26 cellular contexts compared by ENCODE assay signal in the genomic region with DNA sequence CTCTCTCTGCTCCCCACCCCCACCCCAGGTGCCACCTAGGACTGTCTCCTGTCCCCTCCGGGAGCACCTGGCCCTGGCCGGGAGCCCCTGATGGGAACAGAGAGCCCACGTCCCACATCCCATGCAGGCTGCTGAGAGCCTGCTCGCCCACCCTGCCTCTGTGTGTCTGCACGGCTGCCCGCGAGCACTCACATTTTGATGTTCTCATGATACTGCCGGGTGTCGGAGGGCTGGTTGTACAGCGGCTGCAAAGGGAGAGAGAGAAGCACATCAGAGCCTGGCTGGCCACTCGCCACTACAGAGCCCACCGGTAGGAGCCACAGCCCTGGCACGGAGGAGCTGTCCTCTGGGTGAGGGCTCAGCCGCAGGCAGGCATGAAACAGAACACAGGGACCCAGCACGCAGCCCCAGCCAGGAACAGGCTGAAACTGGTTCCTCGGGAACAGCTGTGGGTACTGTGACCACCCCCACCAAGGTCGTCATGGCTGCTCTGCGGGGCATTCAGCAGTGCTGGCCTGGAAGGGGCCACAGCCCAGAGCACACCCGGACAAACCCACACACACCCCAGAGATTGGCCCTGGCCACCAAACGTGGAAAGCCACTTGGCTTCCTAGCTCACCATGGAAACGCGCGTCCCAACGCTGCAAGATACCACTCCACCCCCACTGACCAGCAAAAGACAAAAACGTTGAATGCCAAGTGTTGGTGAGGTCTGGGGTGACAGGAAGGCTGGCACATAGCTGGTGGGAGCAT.
DNase-seq lines count a peak whose midpoint lies in the region; ATAC-seq, FAIRE-seq and TF ChIP-seq lines count a peak whose summit lies in the region.
"Had no signal": no experiment of that assay in that cellular context is flagged by ENCODE, and none has a peak within 500 bp of the region (broad histone marks: within the 10 kb centered on the region; RNA-seq: fewer than 3 reads in every experiment).

No MANE protein-coding gene starts in this region.

- H3K36me3 Mint-ChIP-seq in H9 (ENCODE audit: insufficient read depth in 1 of 3, low read depth in 3 of 3) (peaks cover 9 to 38% (median 29%) of the 10 kb centered on the region in 3 experiments; a peak in 6 of 7 replicates), astrocyte (ENCODE audit: low read depth, unreplicated experiment) (peaks cover 15% of the 10 kb centered on the region)

- H4K5ac ChIP-seq in H9 (ENCODE audit: insufficient read length, low read depth, low read length) = no peak overlapping the region

- no peak overlapping the region for H3T11ph ChIP-seq in H9 (ENCODE audit: low read length)

- no CpG with 5 or more reads among the region's 25 CpGs for WGBS in H9 (ENCODE audit: extremely low coverage, insufficient read length, low lambda C conversion rate)

- H3K36me3 ChIP-seq in astrocyte (ENCODE audit: insufficient read depth, low read length) (peaks cover 2% of the 10 kb centered on the region), rectal smooth muscle tissue (ENCODE audit: control insufficient read depth, insufficient read depth, low read length) (peaks cover 14% of the 10 kb centered on the region)

- no peak for DNase-seq in H9
- no peak for DNase-seq in astrocyte (ENCODE audit: low read depth)
- DNase-seq in left kidney (ENCODE audit: low read depth, low spot score) = peak; percentile 56
- DNase-seq in GM10266 (ENCODE audit: extremely low spot score) = no peak
- no peak for DNase-seq in activated CD4-positive, alpha-beta T cell treated with anti-CD3 and anti-CD28 coated beads for 4 hours
- no peak for DNase-seq in NCI-H128 (lab: John Stamatoyannopoulos, UW; ENCODE audit: unreplicated experiment)
- DNase-seq: activated CD4-positive, CD25-positive, alpha-beta regulatory T cell treated with anti-CD3 and anti-CD28 coated beads, Interleukin-2, amount 50 U/mL, for 72 hours; activated naive CD8-positive, alpha-beta T cell treated with anti-CD3 and anti-CD28 coated beads, Interleukin-2, amount 10 ng/mL, durations not matched to agents 7 days and 5 days; activated T-cell treated with anti-CD3 and anti-CD28 coated beads for 4 hours; DMS53; HCEC 1CT; KG1; mammary epithelial cell; NCI-H1436; NCI-H2081 treated with DMSO at 0.1 percent for 48 hours; NCI-H345; stimulated activated CD4-positive, alpha-beta T cell treated with anti-CD3 and anti-CD28 coated beads, Interleukin-1b, Interleukin-23, amount 100 ng/mL, for 48 hours; stimulated activated CD8-positive, alpha-beta memory T cell treated with anti-CD3 and anti-CD28 coated beads, Interleukin-4, amount 100 ng/mL, for 48 hours; T-helper 1 cell had no signal

- no peak overlapping the region for H4K91ac ChIP-seq in H9 (ENCODE audit: insufficient read length, low read depth, low read length)

- H3K4me3 ChIP-seq in astrocyte (ENCODE audit: insufficient read depth, low read depth, low read length) (no peak overlapping the region), rectal smooth muscle tissue (ENCODE audit: low read length) (no peak overlapping the region)
- H3K4me3 ChIP-seq: smooth muscle cell, upper lobe of left lung had no signal

- no peak overlapping the region for H2BK120ac ChIP-seq in H9 (ENCODE audit: low read depth, low read length, poor library complexity, severe bottlenecking)

- peak overlapping the region; percentile 24 to 73 (median 53); a peak in 4 of 7 replicates for H3K27ac Mint-ChIP-seq in H9
- H3K27ac Mint-ChIP-seq in astrocyte (ENCODE audit: unreplicated experiment) = peak overlapping the region; percentile 62
- H3K27ac Mint-ChIP-seq: activated naive CD8-positive, alpha-beta T cell treated with anti-CD3 and anti-CD28 coated beads, Interleukin-2, amount 10 ng/mL, durations not matched to agents 7 days and 5 days had no signal

- no peak overlapping the region for H2AK5ac ChIP-seq in H9 (ENCODE audit: insufficient read length, low read length)

- H3K79me1 ChIP-seq in H9 (ENCODE audit: insufficient read depth, low read depth, low read length, poor library complexity, severe bottlenecking) = no peaks in the 10 kb centered on the region

- no peak overlapping the region for H4K8ac ChIP-seq in H9 (replicated peaks; ENCODE audit: insufficient read length, low read depth, low read length)

- no peak overlapping the region for H2AFZ ChIP-seq in H9 (ENCODE audit: low read length)
- H2AFZ ChIP-seq in astrocyte (ENCODE audit: low read depth, low read length) = no peak overlapping the region

- H3K23ac ChIP-seq in H9 (ENCODE audit: insufficient read length, low read depth, low read length) = no peak overlapping the region

- H3K9ac ChIP-seq in H9 (ENCODE audit: extremely low read depth, insufficient read length, low read length) (no peak overlapping the region), astrocyte (ENCODE audit: low read length) (no peak overlapping the region), rectal smooth muscle tissue (ENCODE audit: low read length) (no peak overlapping the region)

- no peak for FAIRE-seq in astrocyte (lab: Jason Lieb, UNC)
- FAIRE-seq: keratinocyte, TTC549 had no signal

- no peaks in the 10 kb centered on the region for H3K9me3 ChIP-seq in H9 (ENCODE audit: control insufficient read depth, low read depth, low read length)
- H3K9me3 ChIP-seq in astrocyte (ENCODE audit: insufficient read depth, low read depth, low read length) = no peaks in the 10 kb centered on the region
- H3K9me3 ChIP-seq: upper lobe of left lung had no signal

- H3K4me1 Mint-ChIP-seq in H9 (peaks cover 7 to 20% of the 10 kb centered on the region in 2 experiments), astrocyte (ENCODE audit: low read depth, unreplicated experiment) (peaks cover 23% of the 10 kb centered on the region)

- H2BK12ac ChIP-seq in H9 (ENCODE audit: insufficient read length, low read depth, low read length) = no peak overlapping the region

- no peak overlapping the region for H3K56ac ChIP-seq in H9 (ENCODE audit: insufficient read length, low read depth, low read length)

- no peak overlapping the region for H2BK15ac ChIP-seq in H9 (ENCODE audit: low read depth, low read length)

- H3K9me3 Mint-ChIP-seq in H9 (no peaks in the 10 kb centered on the region), astrocyte (ENCODE audit: unreplicated experiment) (no peaks in the 10 kb centered on the region)
- H3K9me3 Mint-ChIP-seq: activated naive CD8-positive, alpha-beta T cell treated with anti-CD3 and anti-CD28 coated beads, Interleukin-2, amount 10 ng/mL, durations not matched to agents 7 days and 5 days had no signal

- TF ChIP-seq CTCF in H9 (conservative IDR thresholded peaks at IDR 0.05) (no peak), astrocyte (IDR thresholded peaks at IDR 0.05; ENCODE audit: insufficient read depth, low read depth, low read length) (no peak), GM10266 (IDR thresholded peaks at IDR 0.05; ENCODE audit: control insufficient read depth, insufficient read depth, low read depth, missing control alignments) (no peak)

- H3K4me2 ChIP-seq in H9 (ENCODE audit: insufficient read depth, insufficient read length, low read length) (no peak overlapping the region), astrocyte (ENCODE audit: low read length) (no peak overlapping the region)
- H3K4me2 ChIP-seq: smooth muscle cell had no signal

- no peak overlapping the region for H2BK5ac ChIP-seq in H9 (ENCODE audit: insufficient read length, low read length)

- no peak overlapping the region for H3K4me3 Mint-ChIP-seq in H9
- no peak overlapping the region for H3K4me3 Mint-ChIP-seq in astrocyte (ENCODE audit: unreplicated experiment)
- H3K4me3 Mint-ChIP-seq: activated naive CD8-positive, alpha-beta T cell treated with anti-CD3 and anti-CD28 coated beads, Interleukin-2, amount 10 ng/mL, durations not matched to agents 7 days and 5 days had no signal

- no peak for ATAC-seq in GM19463 (IDR thresholded peaks at IDR 0.05; ENCODE audit: unreplicated experiment)

- H3K18ac ChIP-seq in H9 (ENCODE audit: insufficient read length, low read depth, low read length) = no peak overlapping the region

- H3K14ac ChIP-seq in H9 (ENCODE audit: insufficient read depth, low read length) = no peak overlapping the region

- peaks cover 2% of the 10 kb centered on the region for H4K20me1 ChIP-seq in H9 (ENCODE audit: control insufficient read depth, insufficient read depth, insufficient read length)
- peaks cover 91% of the 10 kb centered on the region for H4K20me1 ChIP-seq in astrocyte (ENCODE audit: insufficient read depth, low read length)

- no peaks in the 10 kb centered on the region for H3K79me2 ChIP-seq in H9 (ENCODE audit: insufficient read depth, low read length)
- H3K79me2 ChIP-seq in astrocyte (ENCODE audit: insufficient read depth, low read length) = peaks cover 55% of the 10 kb centered on the region

- H2BK20ac ChIP-seq in H9 (ENCODE audit: low read depth, low read length, poor library complexity, severe bottlenecking) = no peak overlapping the region

- H3K27me3 Mint-ChIP-seq in H9 (ENCODE audit: low read depth) = no peaks in the 10 kb centered on the region; the same call in 1 of the 2 replicates
- H3K27me3 Mint-ChIP-seq in astrocyte (ENCODE audit: low read depth, unreplicated experiment) = no peaks in the 10 kb centered on the region
- H3K27me3 Mint-ChIP-seq: activated naive CD8-positive, alpha-beta T cell treated with anti-CD3 and anti-CD28 coated beads, Interleukin-2, amount 10 ng/mL, durations not matched to agents 7 days and 5 days had no signal

- H3K27ac ChIP-seq in H9 (ENCODE audit: insufficient read length, low read depth, low read length) (no peak overlapping the region), astrocyte (ENCODE audit: low read depth, low read length) (no peak overlapping the region), rectal smooth muscle tissue (ENCODE audit: low read depth, low read length) (peak overlapping the region; percentile 30)
- H3K27ac ChIP-seq: epithelial cell of prostate, upper lobe of left lung had no signal

- no peaks in the 10 kb centered on the region for H3K4me1 ChIP-seq in H9 (ENCODE audit: insufficient read depth, low read length)
- peaks cover 27% of the 10 kb centered on the region for H3K4me1 ChIP-seq in astrocyte (ENCODE audit: insufficient read depth, low read length)
- H3K4me1 ChIP-seq in rectal smooth muscle tissue (ENCODE audit: control insufficient read depth, insufficient read depth, low read length) = peaks cover 27% of the 10 kb centered on the region

- H3K27me3 ChIP-seq in H9 (ENCODE audit: insufficient read depth, low read length) (no peaks in the 10 kb centered on the region), astrocyte (ENCODE audit: insufficient read depth, low read length) (no peaks in the 10 kb centered on the region), rectal smooth muscle tissue (ENCODE audit: control insufficient read depth, insufficient read depth, low read length) (no peaks in the 10 kb centered on the region)
- H3K27me3 ChIP-seq: upper lobe of left lung had no signal

- H3K4ac ChIP-seq in H9 (ENCODE audit: low read depth, low read length) = no peak overlapping the region

- H3K23me2 ChIP-seq in H9 (ENCODE audit: insufficient read length, low read depth, low read length, poor library complexity, severe bottlenecking) = no peaks in the 10 kb centered on the region
